In genomic region chr4:122783301-122784215, GRCh38 we compare ENCODE assay signal across 9 cellular contexts. TPM values are rescaled to one million over a fixed set of nuclear protein-coding genes. Genes with fewer than 3 reads are reported as not detected.
A peak's percentile ranks its signal among the peaks of the same experiment; 100 is the strongest.
DNase-seq lines count a peak whose midpoint lies in the region; ATAC-seq and TF ChIP-seq lines count a peak whose summit lies in the region.
"Had no signal": no experiment of that assay in that cellular context is flagged by ENCODE, and none has a peak within 500 bp of the region (broad histone marks: within the 10 kb centered on the region; RNA-seq: fewer than 3 reads in every experiment).

No MANE protein-coding gene starts in this region.

- TF ChIP-seq CTCF in WI38 (IDR thresholded peaks at IDR 0.05; ENCODE audit: low read depth, low read length), result no peak

- H3K4me3 Mint-ChIP-seq in activated naive CD8-positive, alpha-beta T cell treated with anti-CD3 and anti-CD28 coated beads, Interleukin-2, amount 50 U/mL, for 24 hours, result no peak overlapping the region

- DNase-seq in H4 (ENCODE audit: low spot score) (peak; percentile 66), left ventricle myocardium superior (peak; percentile 77)
- no peak for DNase-seq in activated naive CD8-positive, alpha-beta T cell treated with anti-CD3 and anti-CD28 coated beads, Interleukin-2, amount 50 U/mL, for 24 hours

- ATAC-seq in left ventricle myocardium superior (peak; percentile 100), GM18868 (IDR thresholded peaks at IDR 0.05; ENCODE audit: unreplicated experiment) (no peak), HG02642 (IDR thresholded peaks at IDR 0.05; ENCODE audit: poor library complexity, unreplicated experiment) (no peak), GM19467 (IDR thresholded peaks at IDR 0.05; ENCODE audit: unreplicated experiment) (no peak)
- no peak for ATAC-seq in activated naive CD8-positive, alpha-beta T cell treated with anti-CD3 and anti-CD28 coated beads, Interleukin-2, amount 50 U/mL, for 24 hours

- peaks cover 3% of the 10 kb centered on the region for H3K4me1 ChIP-seq in rectal smooth muscle tissue (ENCODE audit: control insufficient read depth, insufficient read depth, low read length)

- peaks cover 12% of the 10 kb centered on the region for H3K27me3 Mint-ChIP-seq in activated naive CD8-positive, alpha-beta T cell treated with anti-CD3 and anti-CD28 coated beads, Interleukin-2, amount 50 U/mL, for 24 hours

- peaks cover 16% of the 10 kb centered on the region for H3K4me1 Mint-ChIP-seq in activated naive CD8-positive, alpha-beta T cell treated with anti-CD3 and anti-CD28 coated beads, Interleukin-2, amount 50 U/mL, for 24 hours

- H3K27ac ChIP-seq in rectal smooth muscle tissue (ENCODE audit: low read depth, low read length), result peak overlapping the region; percentile 13
- H3K27ac ChIP-seq: neutrophil had no signal

- H3K36me3 ChIP-seq in rectal smooth muscle tissue (ENCODE audit: control insufficient read depth, insufficient read depth, low read length), result no peaks in the 10 kb centered on the region
- H3K36me3 ChIP-seq: neutrophil had no signal

- H3K36me3 Mint-ChIP-seq in activated naive CD8-positive, alpha-beta T cell treated with anti-CD3 and anti-CD28 coated beads, Interleukin-2, amount 50 U/mL, for 24 hours (ENCODE audit: low read depth), result no peaks in the 10 kb centered on the region

- H3K27me3 ChIP-seq in rectal smooth muscle tissue (ENCODE audit: control insufficient read depth, insufficient read depth, low read length), result no peaks in the 10 kb centered on the region
- H3K27me3 ChIP-seq: neutrophil had no signal

- H3K4me3 ChIP-seq in WI38 (ENCODE audit: low read depth, low read length), result peak overlapping the region; percentile 13; the same call in 1 of the 2 replicates
- no peak overlapping the region for H3K4me3 ChIP-seq in rectal smooth muscle tissue (ENCODE audit: low read length)

- H3K9ac ChIP-seq in rectal smooth muscle tissue (ENCODE audit: low read length), result no peak overlapping the region

- intact Hi-C loops in left ventricle myocardium superior (cut with micrococcal nuclease), result no loop called here

- no peak overlapping the region for H3K27ac Mint-ChIP-seq in activated naive CD8-positive, alpha-beta T cell treated with anti-CD3 and anti-CD28 coated beads, Interleukin-2, amount 50 U/mL, for 24 hours

- peaks cover 3% of the 10 kb centered on the region for H3K9me3 Mint-ChIP-seq in activated naive CD8-positive, alpha-beta T cell treated with anti-CD3 and anti-CD28 coated beads, Interleukin-2, amount 50 U/mL, for 24 hours

RNA-seq across cellular contexts. Expression of gene FGF2, which starts 43.1 kb away (rescaled TPM):
- total RNA-seq in H4 (2014; rRNA removed; shearing (Covaris generic)), result 3.1 and 4.9 TPM in 2 replicates
- total RNA-seq in left ventricle myocardium superior, result 5.2 TPM

RNA-seq across cellular contexts. Expression of gene BBS12, which starts 51.1 kb away (rescaled TPM):
- total RNA-seq in H4 (2014; rRNA removed; shearing (Covaris generic)), result 3.4 and 4.1 TPM in 2 replicates
- 5.5 TPM for total RNA-seq in left ventricle myocardium superior
